8 cellular contexts compared by ENCODE assay signal in genomic region chr11:13992158-13992856, GRCh38. TPM values are rescaled to one million over a fixed set of nuclear protein-coding genes. Genes with fewer than 3 reads are reported as not detected.
A peak's percentile ranks its signal among the peaks of the same experiment; 100 is the strongest.
DNase-seq lines count a peak whose midpoint lies in the region; ATAC-seq lines count a peak whose summit lies in the region.
"Not testable (repeated sequence)": the region's sequence is repeated elsewhere in the genome, so short reads cannot be mapped to it uniquely, and the experiment has no call there.
"Had no signal": no experiment of that assay in that cellular context is flagged by ENCODE, and none has a peak within 500 bp of the region (broad histone marks: within the 10 kb centered on the region; RNA-seq: fewer than 3 reads in every experiment).

No MANE protein-coding gene starts in this region.

- peak; percentile 87 for ATAC-seq in left colon

- DNase-seq in Daoy (ENCODE audit: low read depth) (peak; percentile 75), HS-27A (ENCODE audit: low read depth) (peak; percentile 62), NCI-H748 (lab: John Stamatoyannopoulos, UW; ENCODE audit: unreplicated experiment) (peak; percentile 33), amniotic epithelial cell (ENCODE audit: low read depth) (peak; percentile 19), fibroblast of gingiva (ENCODE audit: low read depth) (peak; percentile 25), left colon (peak; percentile 77 to 86), renal cortical epithelial cell (ENCODE audit: low read depth) (peak; percentile 58)

- intact Hi-C loops in left colon (cut with DNase I, micrococcal nuclease): not testable (repeated sequence)

RNA-seq across cellular contexts. Expression of gene SPON1, which starts 29.8 kb away (rescaled TPM):
- total RNA-seq in Daoy (2014; rRNA removed; shearing (Covaris generic)): 0.09 and 0.11 TPM in 2 replicates
- total RNA-seq in left colon (10 to 100 TPM; 86.7 to 87.0 TPM), renal cortical epithelial cell (2.9 and 25.4 TPM in 2 replicates)
- total RNA-seq: SK-MEL-5 had no signal

Comparison
In these comparisons a context has a peak if more than half of its experiments do, and no peak if none do; other contexts are left out.
1. Peak in every context shown above with its lines: DNase-seq and ATAC-seq.
2. DNase-seq: peak in every context shown above with its lines; median percentile 82 in left colon; 75 in Daoy; 62 in HS-27A; 58 in renal cortical epithelial cell; 33 in NCI-H748; 25 in fibroblast of gingiva; 19 in amniotic epithelial cell.